In genomic region chr9:76901801-76902200, GRCh38 we compare ENCODE assay signal across 19 cellular contexts. TPM values are rescaled to one million over a fixed set of nuclear protein-coding genes. Genes with fewer than 3 reads are reported as not detected.
DNase-seq lines count a peak whose midpoint lies in the region; TF ChIP-seq lines count a peak whose summit lies in the region.
"Had no signal": no experiment of that assay in that cellular context is flagged by ENCODE, and none has a peak within 500 bp of the region (broad histone marks: within the 10 kb centered on the region; RNA-seq: fewer than 3 reads in every experiment).

No MANE protein-coding gene starts in this region.

- H2BK5ac ChIP-seq in trophoblast cell (ENCODE audit: low read depth, low read length, poor library complexity) = no peak overlapping the region

- H3K4ac ChIP-seq in trophoblast cell (ENCODE audit: low read depth, low read length) = no peak overlapping the region

- H3K9me3 ChIP-seq in trophoblast cell (ENCODE audit: insufficient read depth, low read depth, low read length) = peaks cover 2% of the 10 kb centered on the region
- H3K9me3 ChIP-seq: BLaER1 had no signal

- H3K14ac ChIP-seq in trophoblast cell (ENCODE audit: low read length) = no peak overlapping the region

- H3K79me2 ChIP-seq in trophoblast cell (ENCODE audit: control insufficient read depth, insufficient read depth, low read length, poor library complexity) = no peaks in the 10 kb centered on the region

- H2BK120ac ChIP-seq in trophoblast cell (ENCODE audit: insufficient read depth, low read length, poor library complexity) = no peak overlapping the region

- H3K27ac ChIP-seq in dorsolateral prefrontal cortex (peak overlapping the region in 54 of 59 donors; percentile 25 to 99 (median 95)), trophoblast cell (ENCODE audit: low read depth, low read length) (no peak overlapping the region)
- H3K27ac ChIP-seq: 22Rv1, BLaER1, SK-N-MC had no signal

- no peak overlapping the region for H4K12ac ChIP-seq in trophoblast cell (ENCODE audit: low read depth, low read length)

- H3K27me3 ChIP-seq in dorsolateral prefrontal cortex (peaks cover 0 to 14% (median 0%) of the 10 kb centered on the region in 45 donors), trophoblast cell (ENCODE audit: insufficient read depth, low read length) (peaks cover 4% of the 10 kb centered on the region)
- H3K27me3 ChIP-seq: BLaER1 had no signal

- H2AFZ ChIP-seq in trophoblast cell (ENCODE audit: insufficient read depth, low read length, poor library complexity) = no peak overlapping the region

- no peaks in the 10 kb centered on the region for H3K36me3 ChIP-seq in trophoblast cell (ENCODE audit: control insufficient read depth in 1 of 2, insufficient read depth in 2 of 2, low read length in 2 of 2)
- H3K36me3 ChIP-seq: BLaER1 had no signal

- WGBS in trophoblast cell (ENCODE audit: extremely low coverage, insufficient coverage, insufficient read length) = no CpG with 5 or more reads among the region's 2 CpGs

- H3K4me3 ChIP-seq in dorsolateral prefrontal cortex = peak overlapping the region in 33 of 59 donors; percentile 3 to 89 (median 29)
- H3K4me3 ChIP-seq in trophoblast cell (ENCODE audit: low read depth, low read length) = no peak overlapping the region
- H3K4me3 ChIP-seq: BLaER1, lung, SK-N-MC had no signal

- H3K4me1 ChIP-seq in trophoblast cell (ENCODE audit: control insufficient read depth in 1 of 2, insufficient read depth in 2 of 2, low read length in 2 of 2) = peaks cover 8 to 11% of the 10 kb centered on the region in 2 experiments
- H3K4me1 ChIP-seq: BLaER1 had no signal

- H2AK5ac ChIP-seq in trophoblast cell (ENCODE audit: low read length) = no peak overlapping the region

- peak; percentile 10 for DNase-seq in NCI-H345 (lab: John Stamatoyannopoulos, UW)
- no peak for DNase-seq in NCI-H345 treated with DMSO at 0.1 percent for 48 hours (lab: John Stamatoyannopoulos, UW; ENCODE audit: unreplicated experiment)
- DNase-seq in dorsolateral prefrontal cortex = no peak
- peak; percentile 46 to 55 for DNase-seq in trophoblast cell
- DNase-seq in DMS153 (lab: John Stamatoyannopoulos, UW) = no peak
- no peak for DNase-seq in DMS53 treated with DMSO at 0.1 percent for 48 hours (lab: John Stamatoyannopoulos, UW; ENCODE audit: unreplicated experiment)
- DNase-seq in Ammon's horn (ENCODE audit: low spot score) = no peak
- DNase-seq in NCI-H2029 treated with DMSO at 0.1 percent for 48 hours (lab: John Stamatoyannopoulos, UW) = no peak
- DNase-seq: activated CD8-positive, alpha-beta T cell treated with anti-CD3 and anti-CD28 coated beads, Interleukin-2, amount 10 ng/mL, durations not matched to agents 7 days and 5 days; activated naive CD4-positive, alpha-beta T cell treated with anti-CD3 and anti-CD28 coated beads, Interleukin-2, amount 10 ng/mL, durations not matched to agents 7 days and 5 days; activated T-cell treated with anti-CD3 and anti-CD28 coated beads, Interleukin-2, amount 50 U/mL, for 4 hours; hippocampal formation; NCI-H1417 treated with DMSO at 0.1 percent for 48 hours; NCI-H2171; stimulated activated CD4-positive, alpha-beta T cell treated with anti-CD3 and anti-CD28 coated beads, Interleukin-4, amount 100 ng/mL, for 4 hours had no signal

- no peak overlapping the region for H3K23ac ChIP-seq in trophoblast cell (ENCODE audit: low read length)

- H3K79me1 ChIP-seq in trophoblast cell (ENCODE audit: low read length) = no peaks in the 10 kb centered on the region

- TF ChIP-seq CTCF in dorsolateral prefrontal cortex (IDR thresholded peaks at IDR 0.05 in 54 of 56, conservative IDR thresholded peaks at IDR 0.05 in 2 of 56; ENCODE audit: low read depth in 1 of 56, partially characterized antibody in 56 of 56) = no peak

- no peak overlapping the region for H2BK12ac ChIP-seq in trophoblast cell (ENCODE audit: low read length)

- no peak overlapping the region for H3K9ac ChIP-seq in trophoblast cell (ENCODE audit: low read length)
- H3K9ac ChIP-seq: BLaER1 had no signal

- H4K8ac ChIP-seq in trophoblast cell (ENCODE audit: low read depth, low read length) = no peak overlapping the region

- H3K4me2 ChIP-seq in trophoblast cell (ENCODE audit: low read length) = no peak overlapping the region
- H3K4me2 ChIP-seq: BLaER1 had no signal

- no peak overlapping the region for H4K91ac ChIP-seq in trophoblast cell (ENCODE audit: low read depth, low read length)

- intact Hi-C loops in dorsolateral prefrontal cortex (cut with DNase I) = no loop called here

- H3K18ac ChIP-seq in trophoblast cell (ENCODE audit: low read length) = no peak overlapping the region

RNA-seq across cellular contexts. Expression of gene PRUNE2, which starts 4.1 kb away (rescaled TPM):
- 100 to 1,000 TPM in 119 of 120 experiments, 10 to 100 TPM in 1; 85.1 to 471 (median 248) TPM for total RNA-seq in dorsolateral prefrontal cortex
- polyA plus RNA-seq in trophoblast cell (2013) = 0.85 and 0.90 TPM in 2 replicates

Comparison
In these comparisons a context has a peak if more than half of its experiments do, and no peak if none do; other contexts are left out.
1. DNase-seq: peak in NCI-H345 (single experiment) and trophoblast cell (2 of 2); none in NCI-H345 treated with DMSO at 0.1 percent for 48 hours (single experiment), dorsolateral prefrontal cortex (0 of 10), DMS153 (single experiment), DMS53 treated with DMSO at 0.1 percent for 48 hours (single experiment), Ammon's horn (single experiment) and NCI-H2029 treated with DMSO at 0.1 percent for 48 hours (single experiment).